In the genomic region with DNA sequence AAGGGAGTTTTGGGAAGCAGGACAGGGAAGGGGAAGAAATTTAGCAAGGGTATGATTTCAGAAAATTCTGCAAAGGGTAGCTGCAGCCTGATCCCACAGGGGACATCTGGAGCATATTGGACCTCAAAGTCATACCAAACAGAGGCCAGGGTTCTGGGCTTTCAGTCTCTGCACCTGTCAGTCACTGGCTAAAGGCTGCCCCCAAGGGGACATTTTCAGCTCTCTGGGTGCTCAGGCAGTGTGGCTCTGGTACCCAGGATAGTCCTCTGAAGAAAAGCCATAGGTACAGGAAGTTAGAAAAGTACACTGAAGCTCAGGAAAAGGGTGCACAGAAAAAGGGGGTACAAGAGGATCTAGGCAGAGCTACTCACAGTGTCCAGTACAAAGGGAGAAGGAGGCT, we compare ENCODE assay signal across 19 cellular contexts.
"Had no signal": no experiment of that assay in that cellular context is flagged by ENCODE, and none has a peak within 500 bp of the region (broad histone marks: within the 10 kb centered on the region; RNA-seq: fewer than 3 reads in every experiment).

No MANE protein-coding gene starts in this region.

- ATAC-seq: activated CD8-positive, alpha-beta T cell treated with anti-CD3 and anti-CD28 coated beads, Interleukin-2, amount 10 ng/mL, durations not matched to agents 7 days and 5 days had no signal

- H2AFZ ChIP-seq: PC-9 had no signal

- H3K9me3 ChIP-seq: breast epithelium had no signal

- H3K4me1 ChIP-seq: breast epithelium had no signal

- DNase-seq: activated CD4-positive, alpha-beta T cell treated with anti-CD3 and anti-CD28 coated beads for 48 hours; activated CD4-positive, alpha-beta T cell treated with anti-CD3 and anti-CD28 coated beads, Interleukin-2, amount 50 U/mL, for 4 hours; activated CD4-positive, CD25-positive, alpha-beta regulatory T cell treated with anti-CD3 and anti-CD28 coated beads, Interleukin-2, amount 50 U/mL, for 72 hours; activated CD8-positive, alpha-beta memory T cell treated with anti-CD3 and anti-CD28 coated beads, Interleukin-2, amount 50 U/mL, for 48 hours; activated CD8-positive, alpha-beta T cell treated with anti-CD3 and anti-CD28 coated beads, Interleukin-2, amount 10 ng/mL, durations not matched to agents 7 days and 5 days; activated naive CD4-positive, alpha-beta T cell; activated T-cell treated with anti-CD3 and anti-CD28 coated beads, Interleukin-2, amount 50 U/mL, for 1 hour; aorta; caudate nucleus; MM.1S; NCI-H1105; NCI-H1436; NCI-H187; NCI-H2081 treated with DMSO at 0.1 percent for 48 hours; NCI-H446; NCI-H524; PC-9; SHP77 treated with DMSO at 0.1 percent for 48 hours had no signal

- H3K4me2 ChIP-seq: PC-9 had no signal

- H3K4me3 ChIP-seq: breast epithelium, PC-9 had no signal

- H3K27ac ChIP-seq: breast epithelium, PC-9 had no signal

- H3K36me3 ChIP-seq: breast epithelium had no signal
